In the genomic region with DNA sequence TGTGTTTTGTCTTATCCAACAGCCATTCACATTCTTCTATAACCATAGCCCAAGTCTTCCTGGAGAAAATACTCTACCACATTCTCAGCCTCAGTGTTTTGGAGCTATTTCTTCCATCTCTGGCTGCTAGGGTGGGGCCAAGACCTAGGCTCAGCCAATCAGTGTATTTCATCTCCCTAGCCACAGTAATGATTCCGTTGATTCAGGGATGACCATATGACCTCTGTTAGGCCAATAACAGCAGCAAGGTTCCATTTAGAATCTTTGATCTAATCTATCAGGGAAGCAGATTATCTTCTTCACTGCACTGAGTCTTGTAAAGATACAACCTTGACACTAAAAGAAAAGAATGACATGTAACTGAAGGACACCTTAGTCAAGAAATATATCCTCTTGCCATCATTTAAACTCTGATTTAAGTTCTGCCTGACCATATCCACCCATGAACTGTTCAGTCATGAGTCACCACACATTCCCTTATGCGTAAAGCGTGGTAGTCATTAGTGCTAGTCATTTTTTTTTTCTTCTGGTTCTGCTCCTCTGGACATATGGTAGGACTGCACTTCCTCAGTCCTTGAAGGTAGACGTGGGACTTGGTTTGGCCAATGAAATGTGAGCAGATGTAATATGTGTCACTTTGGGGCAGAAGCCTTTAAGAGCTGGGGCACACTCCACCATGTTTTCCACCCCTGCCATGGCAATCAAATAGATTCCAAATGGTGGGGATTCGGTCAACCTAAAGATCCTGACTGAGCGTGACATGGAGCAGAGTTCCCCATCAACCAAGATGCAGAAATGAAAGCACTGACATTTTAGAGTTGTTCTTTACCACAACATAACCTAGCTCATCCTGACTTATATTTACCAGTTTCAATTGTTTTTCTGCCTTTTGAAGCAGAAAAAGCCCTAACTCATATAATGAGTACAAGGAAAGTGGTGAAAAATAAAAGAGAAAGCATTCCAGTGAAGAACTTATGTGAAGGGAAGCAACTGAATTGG, we compare ENCODE assay signal across 20 cellular contexts. TPM values are rescaled to one million over a fixed set of nuclear protein-coding genes. Genes with fewer than 3 reads are reported as not detected.
DNase-seq lines count a peak whose midpoint lies in the region; ATAC-seq, FAIRE-seq and TF ChIP-seq lines count a peak whose summit lies in the region.
"Had no signal": no experiment of that assay in that cellular context is flagged by ENCODE, and none has a peak within 500 bp of the region (broad histone marks: within the 10 kb centered on the region; RNA-seq: fewer than 3 reads in every experiment).

No MANE protein-coding gene starts in this region.

- CTCF ChIA-PET in A549 (lab: Yijun Ruan, JAX), result interaction anchor here (0.6 to 0.9 kb wide), 3 partner anchors 8 to 183 kb away, joined by 3 to 4 read pairs (median 3); no protein-coding TSS in a partner anchor
- CTCF ChIA-PET in activated naive CD4-positive, alpha-beta T cell treated with anti-CD3 and anti-CD28 coated beads, Interleukin-2, amount 10 ng/mL, durations not matched to agents 7 days and 5 days (lab: Charles Lee), result no interaction called here

- no peaks in the 10 kb centered on the region for H3K9me3 ChIP-seq in A549
- H3K9me3 ChIP-seq in adipocyte (ENCODE audit: control insufficient read depth, low read length), result no peaks in the 10 kb centered on the region
- H3K9me3 ChIP-seq: tibial nerve had no signal

- DNase-seq in A549 (ENCODE audit: low read depth in 1 of 2, low spot score in 1 of 2) (peak; percentile 12 to 16), HFFc6 (peak; percentile 88), adipocyte (ENCODE audit: low read depth) (peak; percentile 59), foreskin keratinocyte (peak; percentile 71 to 85), NCI-H1092 (lab: John Stamatoyannopoulos, UW) (no peak), SHP77 (lab: John Stamatoyannopoulos, UW) (no peak), GM23338 (ENCODE audit: low spot score) (no peak)
- DNase-seq in activated naive CD4-positive, alpha-beta T cell treated with anti-CD3 and anti-CD28 coated beads, Interleukin-2, amount 10 ng/mL, durations not matched to agents 7 days and 5 days, result no peak
- DNase-seq: activated CD8-positive, alpha-beta T cell treated with anti-CD3 and anti-CD28 coated beads for 36 hours; activated naive CD4-positive, alpha-beta T cell; DMS153; natural killer cell; NCI-H1105; SHP77 treated with DMSO at 0.1 percent for 48 hours had no signal

- H3K27ac Mint-ChIP-seq in HFFc6 (peak overlapping the region; percentile 82), GM23338 (no peak overlapping the region)
- no peak overlapping the region for H3K27ac Mint-ChIP-seq in activated naive CD4-positive, alpha-beta T cell treated with anti-CD3 and anti-CD28 coated beads, Interleukin-2, amount 10 ng/mL, durations not matched to agents 7 days and 5 days
- H3K27ac Mint-ChIP-seq: activated CD8-positive, alpha-beta T cell treated with anti-CD3 and anti-CD28 coated beads for 36 hours; natural killer cell had no signal

- TF ChIP-seq EP300 in A549 (IDR thresholded peaks at IDR 0.05), result no peak

- H3K4me3 Mint-ChIP-seq in HFFc6 (peak overlapping the region; percentile 24; the same call in 1 of the 2 replicates), GM23338 (no peak overlapping the region)
- no peak overlapping the region for H3K4me3 Mint-ChIP-seq in activated naive CD4-positive, alpha-beta T cell treated with anti-CD3 and anti-CD28 coated beads, Interleukin-2, amount 10 ng/mL, durations not matched to agents 7 days and 5 days
- H3K4me3 Mint-ChIP-seq: activated CD8-positive, alpha-beta T cell treated with anti-CD3 and anti-CD28 coated beads for 36 hours; natural killer cell had no signal

- ATAC-seq in A549 (peak; percentile 71 to 84; a peak in 5 of 6 replicates), foreskin keratinocyte (peak; percentile 94), GM23338 (no peak)
- ATAC-seq: activated CD8-positive, alpha-beta T cell treated with anti-CD3 and anti-CD28 coated beads for 36 hours; left lobe of liver; natural killer cell had no signal

- H3K4me1 Mint-ChIP-seq in HFFc6 (ENCODE audit: low read depth), result peaks cover 29% of the 10 kb centered on the region
- no peaks in the 10 kb centered on the region for H3K4me1 Mint-ChIP-seq in activated naive CD4-positive, alpha-beta T cell treated with anti-CD3 and anti-CD28 coated beads, Interleukin-2, amount 10 ng/mL, durations not matched to agents 7 days and 5 days
- H3K4me1 Mint-ChIP-seq in GM23338, result no peaks in the 10 kb centered on the region
- H3K4me1 Mint-ChIP-seq: natural killer cell had no signal

- H3K9ac ChIP-seq in adipocyte (ENCODE audit: low read length), result no peak overlapping the region

- H3K9me2 ChIP-seq in GM23338 (ENCODE audit: insufficient read depth), result 0 out of 2 replicates have a peak, but pooled peaks cover 14% of the 10 kb centered on the region

- H3K4me3 ChIP-seq in A549, result no peak overlapping the region
- no peak overlapping the region for H3K4me3 ChIP-seq in adipocyte (ENCODE audit: low read length)
- no peak overlapping the region for H3K4me3 ChIP-seq in GM23338
- H3K4me3 ChIP-seq: tibial nerve had no signal

- H3K27me3 Mint-ChIP-seq in HFFc6 (ENCODE audit: insufficient read depth) (no peaks in the 10 kb centered on the region; the same call in 1 of the 2 replicates), GM23338 (ENCODE audit: insufficient read depth, low read depth, poor library complexity) (peaks cover 2% of the 10 kb centered on the region)
- H3K27me3 Mint-ChIP-seq in activated naive CD4-positive, alpha-beta T cell treated with anti-CD3 and anti-CD28 coated beads, Interleukin-2, amount 10 ng/mL, durations not matched to agents 7 days and 5 days, result no peaks in the 10 kb centered on the region

- no peaks in the 10 kb centered on the region for H3K36me3 ChIP-seq in adipocyte (ENCODE audit: control insufficient read depth, insufficient read depth, low read length, severe bottlenecking)
- H3K36me3 ChIP-seq in GM23338 (ENCODE audit: insufficient read depth), result no peaks in the 10 kb centered on the region
- H3K36me3 ChIP-seq: tibial nerve had no signal

- no peak for FAIRE-seq in A549 (lab: Jason Lieb, UNC)
- FAIRE-seq: colon had no signal

- H3K4me1 ChIP-seq in A549 (0 out of 3 replicates have a peak, but pooled peaks cover 7% of the 10 kb centered on the region), adipocyte (ENCODE audit: control insufficient read depth, insufficient read depth, low read length) (peaks cover 3% of the 10 kb centered on the region), foreskin keratinocyte (peaks cover 21% of the 10 kb centered on the region), GM23338 (ENCODE audit: insufficient read depth) (no peaks in the 10 kb centered on the region)
- H3K4me1 ChIP-seq: tibial nerve had no signal

- no peaks in the 10 kb centered on the region for H3K36me3 Mint-ChIP-seq in HFFc6 (ENCODE audit: low read depth)
- no peaks in the 10 kb centered on the region for H3K36me3 Mint-ChIP-seq in activated naive CD4-positive, alpha-beta T cell treated with anti-CD3 and anti-CD28 coated beads, Interleukin-2, amount 10 ng/mL, durations not matched to agents 7 days and 5 days
- no peaks in the 10 kb centered on the region for H3K36me3 Mint-ChIP-seq in GM23338 (ENCODE audit: low read depth)
- H3K36me3 Mint-ChIP-seq: natural killer cell had no signal

- no peaks in the 10 kb centered on the region for H3K79me2 ChIP-seq in GM23338 (replicated peaks; ENCODE audit: insufficient read depth)

- H3F3A ChIP-seq in GM23338 (replicated peaks; ENCODE audit: low read depth), result no peaks in the 10 kb centered on the region

- no peak for TF ChIP-seq RAD21 in A549 (conservative IDR thresholded peaks at IDR 0.05 in 1 of 2, IDR thresholded peaks at IDR 0.05 in 1 of 2)

- 64% methylated on average over 6 of the region's 6 CpGs for WGBS in A549 (ENCODE audit: missing lambda C conversion rate)

- no peaks in the 10 kb centered on the region for H4K20me1 ChIP-seq in GM23338 (replicated peaks; ENCODE audit: insufficient read depth)

- H3K9me3 Mint-ChIP-seq in HFFc6 (no peaks in the 10 kb centered on the region), GM23338 (no peaks in the 10 kb centered on the region; the same call in 2 of the 3 replicates)
- H3K9me3 Mint-ChIP-seq in activated naive CD4-positive, alpha-beta T cell treated with anti-CD3 and anti-CD28 coated beads, Interleukin-2, amount 10 ng/mL, durations not matched to agents 7 days and 5 days, result no peaks in the 10 kb centered on the region
- H3K9me3 Mint-ChIP-seq: activated CD8-positive, alpha-beta T cell treated with anti-CD3 and anti-CD28 coated beads for 36 hours; natural killer cell had no signal

- TF ChIP-seq CTCF in A549 (IDR thresholded peaks at IDR 0.05) (no peak), HFFc6 (IDR thresholded peaks at IDR 0.05) (peak; percentile 11; the same call in 1 of the 2 replicates), foreskin keratinocyte (conservative IDR thresholded peaks at IDR 0.05) (no peak), GM23338 (conservative IDR thresholded peaks at IDR 0.05; ENCODE audit: low read depth in 2 of 2) (no peak)

- POLR2A ChIA-PET in A549 (lab: Yijun Ruan, JAX), result no interaction called here

- no peak overlapping the region for H2AFZ ChIP-seq in GM23338

- no peak for TF ChIP-seq POLR2A in A549 (IDR thresholded peaks at IDR 0.05; ENCODE audit: low read length)

- H3K27ac ChIP-seq in A549 (no peak overlapping the region), foreskin keratinocyte (no peak overlapping the region), GM23338 (ENCODE audit: low read depth) (no peak overlapping the region)
- H3K27ac ChIP-seq: tibial nerve had no signal

- H3K27me3 ChIP-seq in adipocyte (replicated peaks; ENCODE audit: control insufficient read depth, insufficient read depth, low read length) (no peaks in the 10 kb centered on the region), foreskin keratinocyte (no peaks in the 10 kb centered on the region), GM23338 (ENCODE audit: insufficient read depth) (no peaks in the 10 kb centered on the region)
- H3K27me3 ChIP-seq: tibial nerve had no signal

- H3K4me2 ChIP-seq in A549 (no peak overlapping the region), GM23338 (no peak overlapping the region)

RNA-seq across cellular contexts. Expression of a gene that starts 12.7 kb away (rescaled TPM):
- polyA plus RNA-seq in A549 (2011; rRNA removed), result 8.2 and 10.4 TPM in 2 replicates
- 3.8 and 4.7 TPM in 2 replicates for polyA plus RNA-seq in A549 (2012; cell fraction: cytosol; rRNA removed)
- 1.00 and 2.3 TPM in 2 replicates for polyA plus RNA-seq in A549 (2012; cell fraction: nucleus; rRNA removed)
- 7.9 to 9.8 TPM (median 8.5 TPM) in 3 replicates for polyA plus RNA-seq in A549 (2017; fragmentation: RNase III; extraction: RNeasy Plus Mini Kit Qiagen cat#74134 plus additional on column Dnase treatment)
- polyA minus RNA-seq in A549 (2011; rRNA and poly(A)+ RNA removed), result 18.2 and 20.0 TPM in 2 replicates
- 1 to 10 TPM; 3.6 to 8.8 (median 6.4) TPM for total RNA-seq in HFFc6 (2021; fragmentation: NEBNext Ultra II Directional; extraction: Animal tissue kit (Norgen Biotek cat#: 25700))
- total RNA-seq in foreskin keratinocyte, result 9.2 and 11.2 TPM in 2 replicates
- 5.3 and 6.8 TPM in 2 replicates for polyA plus RNA-seq in foreskin keratinocyte
- total RNA-seq in GM23338 (2014; rRNA removed; shearing (Covaris generic)), result 9.8 and 13.1 TPM in 2 replicates
- polyA plus RNA-seq in GM23338 (2016; fragmentation: Nextera tagmentation; extraction: Ambion mirVana), result 7.3 and 9.3 TPM in 2 replicates

RNA-seq across cellular contexts. Expression of a gene that starts 25.0 kb away (rescaled TPM):
- polyA plus RNA-seq in A549 (2011; rRNA removed) (0.05 TPM in 1 of 2 replicates, not detected in the other), A549 (2017; fragmentation: RNase III; extraction: RNeasy Plus Mini Kit Qiagen cat#74134 plus additional on column Dnase treatment) (not detected in 3 replicates), foreskin keratinocyte (not detected in 2 replicates), GM23338 (2016; fragmentation: Nextera tagmentation; extraction: Ambion mirVana) (not detected in 2 replicates)
- not detected in 2 replicates for polyA plus RNA-seq in A549 (2012; cell fraction: cytosol; rRNA removed)
- polyA plus RNA-seq in A549 (2012; cell fraction: nucleus; rRNA removed), result not detected in 2 replicates
- polyA minus RNA-seq in A549 (2011; rRNA and poly(A)+ RNA removed), result not detected in 2 replicates
- not detected for total RNA-seq in HFFc6 (2021; fragmentation: NEBNext Ultra II Directional; extraction: Animal tissue kit (Norgen Biotek cat#: 25700))
- not detected in 2 replicates for total RNA-seq in foreskin keratinocyte
- total RNA-seq in GM23338 (2014; rRNA removed; shearing (Covaris generic)), result not detected in 2 replicates
- total RNA-seq: A673; activated CD8-positive, alpha-beta T cell treated with anti-CD3 and anti-CD28 coated beads for 36 hours; left lobe of liver; natural killer cell; NCI-H460; skeletal muscle tissue; tibial nerve had no signal

Comparison
In these comparisons a context has a peak if more than half of its experiments do, and no peak if none do; other contexts are left out.
1. DNase-seq: peak in A549 (2 of 2), HFFc6 (single experiment), adipocyte (single experiment) and foreskin keratinocyte (2 of 2); none in NCI-H1092 (single experiment), SHP77 (0 of 2), activated naive CD4-positive, alpha-beta T cell treated with anti-CD3 and anti-CD28 coated beads, Interleukin-2, amount 10 ng/mL, durations not matched to agents 7 days and 5 days (single experiment) and GM23338 (single experiment).